Comparison of ENCODE assay signal across 13 cellular contexts in genomic region chr4:73864365-73864764, GRCh38. TPM values are rescaled to one million over a fixed set of nuclear protein-coding genes. Genes with fewer than 3 reads are reported as not detected.
DNase-seq lines count a peak whose midpoint lies in the region; TF ChIP-seq lines count a peak whose summit lies in the region.
"Had no signal": no experiment of that assay in that cellular context is flagged by ENCODE, and none has a peak within 500 bp of the region (broad histone marks: within the 10 kb centered on the region; RNA-seq: fewer than 3 reads in every experiment).

No MANE protein-coding gene starts in this region.

- WGBS in prostate gland: 51% methylated on average over 2 of the region's 2 CpGs

- no peak for TF ChIP-seq POLR2A in prostate gland (IDR thresholded peaks at IDR 0.05)

- H3K36me3 ChIP-seq in prostate gland: no peaks in the 10 kb centered on the region
- H3K36me3 ChIP-seq in HAP-1 (replicated peaks): no peaks in the 10 kb centered on the region

- intact Hi-C loops in prostate gland (cut with DNase I): loop anchor here (10.0 kb wide), 1 partner anchor 200 kb away; no protein-coding TSS in a partner anchor

- peak; percentile 3 to 46 (median 27) for DNase-seq in NCI-H1417 (lab: John Stamatoyannopoulos, UW)
- no peak for DNase-seq in NCI-H1417 treated with DMSO at 0.1 percent for 48 hours (lab: John Stamatoyannopoulos, UW)
- DNase-seq in LNCaP clone FGC (ENCODE audit: low read depth): peak; percentile 25
- DNase-seq in choroid plexus epithelial cell (ENCODE audit: low read depth): peak; percentile 68
- peak; percentile 24 for DNase-seq in prostate gland (ENCODE audit: low spot score)
- no peak for DNase-seq in NOMO-1 treated with DMSO at 0.1 percent for 48 hours (lab: John Stamatoyannopoulos, UW; ENCODE audit: unreplicated experiment)
- DNase-seq in HAP-1 (ENCODE audit: low spot score in 2 of 2): no peak
- no peak for DNase-seq in AG08396 (ENCODE audit: low spot score)
- DNase-seq: activated CD8-positive, alpha-beta memory T cell treated with anti-CD3 and anti-CD28 coated beads, Interleukin-2, amount 50 U/mL, for 4 hours; foreskin fibroblast; NCI-H2171 treated with DMSO at 0.1 percent for 48 hours; stimulated activated CD4-positive, alpha-beta T cell treated with anti-CD3 and anti-CD28 coated beads, Interleukin-15, amount 100 ng/mL, for 24 hours had no signal

- in situ Hi-C loops in HAP-1 (cut with MboI; ENCODE audit: low sequenced_read_pairs): no loop called here

- H3K9me3 ChIP-seq in prostate gland: no peaks in the 10 kb centered on the region
- no peaks in the 10 kb centered on the region for H3K9me3 ChIP-seq in HAP-1

- H3K4me3 ChIP-seq in LNCaP clone FGC (ENCODE audit: low read depth, low read length) (no peak overlapping the region), choroid plexus epithelial cell (ENCODE audit: low read depth, low read length) (no peak overlapping the region), prostate gland (no peak overlapping the region), HAP-1 (no peak overlapping the region)

- H3K27ac ChIP-seq in prostate gland: no peak overlapping the region

- H3K27me3 ChIP-seq in prostate gland (replicated peaks; ENCODE audit: insufficient read depth) (no peaks in the 10 kb centered on the region), HAP-1 (ENCODE audit: low read depth) (peaks cover 11% of the 10 kb centered on the region)

- TF ChIP-seq CTCF in LNCaP clone FGC (IDR thresholded peaks at IDR 0.05; ENCODE audit: control insufficient read depth, extremely low read depth, insufficient read depth): peak; percentile 90
- TF ChIP-seq CTCF in choroid plexus epithelial cell (conservative IDR thresholded peaks at IDR 0.05; ENCODE audit: low read depth, low read length): peak; percentile 74
- TF ChIP-seq CTCF in prostate gland (IDR thresholded peaks at IDR 0.05): peak in 3 of 4 experiments; percentile 33 to 60 (median 57)

- H3K4me1 ChIP-seq in prostate gland (replicated peaks) (no peaks in the 10 kb centered on the region), HAP-1 (no peaks in the 10 kb centered on the region)

RNA-seq across cellular contexts. Expression of gene CXCL1, which starts 4.8 kb away (rescaled TPM):
- total RNA-seq in prostate gland: 10 to 100 TPM in 1 of 2 donors, under 1 TPM in 1; 0.74 to 37.1 TPM
- total RNA-seq: B cell had no signal

RNA-seq across cellular contexts. Expression of gene PF4V1, which starts 11.3 kb away (rescaled TPM):
- not detected for total RNA-seq in prostate gland
- total RNA-seq: B cell had no signal

RNA-seq across cellular contexts. Expression of gene CXCL6, which starts 27.9 kb away (rescaled TPM):
- total RNA-seq in prostate gland: 1 to 10 TPM; 5.2 to 8.4 TPM
- total RNA-seq: B cell had no signal

Comparison
In these comparisons a context has a peak if more than half of its experiments do, and no peak if none do; other contexts are left out.
1. DNase-seq: peak in NCI-H1417 (3 of 3), LNCaP clone FGC (single experiment), choroid plexus epithelial cell (single experiment) and prostate gland (single experiment); none in NCI-H1417 treated with DMSO at 0.1 percent for 48 hours (single experiment), NOMO-1 treated with DMSO at 0.1 percent for 48 hours (single experiment), HAP-1 (0 of 2) and AG08396 (single experiment).
2. Peak in every context shown above with its lines, with median percentiles within 50 percentile points of each other: CTCF ChIP-seq.